ENCODE assay signal across 1 cellular context in the genomic region with DNA sequence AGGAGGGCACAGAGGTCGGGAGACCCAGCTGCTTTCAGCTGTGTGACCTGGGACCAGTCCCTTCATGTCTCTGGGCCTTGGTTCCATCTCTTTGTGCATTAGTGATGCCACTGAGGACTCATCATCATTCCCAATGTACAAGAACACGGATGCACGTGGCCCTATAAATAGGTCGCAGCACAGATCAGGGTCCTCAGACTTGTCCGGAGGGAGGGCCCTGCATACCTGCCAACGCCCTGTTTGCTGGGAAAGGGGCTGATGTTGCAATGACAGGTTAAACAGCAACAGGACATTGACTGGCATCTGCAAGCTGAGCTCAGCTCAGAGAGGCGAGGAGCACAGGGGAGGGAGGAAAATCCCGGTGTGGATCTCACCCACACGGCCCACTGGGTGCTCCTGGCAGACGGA.
TF ChIP-seq lines count a peak whose summit lies in the region.

No MANE protein-coding gene starts in this region.

TF ChIP-seq in HepG2, 621 proteins besides CTCF, POLR2A, EP300 and RAD21 (continued from another document and continues in another):
- TF ChIP-seq ZBTB7B (CRISPR knock-in tag; IDR thresholded peaks at IDR 0.05) (peak; percentile 97), ZNF83 (CRISPR knock-in tag; IDR thresholded peaks at IDR 0.05; ENCODE audit: borderline replicate concordance) (0 out of 2 replicates have a peak, but pooled peaks have one; percentile 67), REPIN1 (CRISPR knock-in tag; IDR thresholded peaks at IDR 0.05; ENCODE audit: borderline replicate concordance, low read depth) (peak; percentile 96), ZNF331 (CRISPR knock-in tag; IDR thresholded peaks at IDR 0.05) (peak; percentile 99), NFKB2 (CRISPR knock-in tag; IDR thresholded peaks at IDR 0.05; ENCODE audit: borderline replicate concordance) (peak; percentile 87; the same call in 1 of the 2 replicates), SALL2 (CRISPR knock-in tag; IDR thresholded peaks at IDR 0.05) (peak; percentile 88; the same call in 1 of the 2 replicates), ZNF557 (CRISPR knock-in tag; IDR thresholded peaks at IDR 0.05) (peak; percentile 92), TAF15 (IDR thresholded peaks at IDR 0.05; ENCODE audit: low read depth, low read length, poor library complexity, severe bottlenecking) (no peak), ZNF326 (CRISPR knock-in tag; IDR thresholded peaks at IDR 0.05; ENCODE audit: borderline replicate concordance) (no peak), HNF4G (IDR thresholded peaks at IDR 0.05; ENCODE audit: borderline replicate concordance, low read depth, low read length) (no peak; the same call in 1 of the 2 replicates), HNF4G (CRISPR knock-in tag; IDR thresholded peaks at IDR 0.05; ENCODE audit: borderline replicate concordance, low read depth) (peak; percentile 96), REL (CRISPR knock-in tag; conservative IDR thresholded peaks at IDR 0.05) (peak; percentile 65; the same call in 1 of the 2 replicates), RCOR2 (CRISPR knock-in tag; IDR thresholded peaks at IDR 0.05) (peak; percentile 99), HNRNPL (IDR thresholded peaks at IDR 0.05; ENCODE audit: low read depth, low read length) (peak; percentile 82), ZNF652 (CRISPR knock-in tag; IDR thresholded peaks at IDR 0.05; ENCODE audit: borderline replicate concordance, low read depth) (peak; percentile 70; the same call in 1 of the 2 replicates), ZFP36 (IDR thresholded peaks at IDR 0.05; ENCODE audit: borderline replicate concordance, low read depth, low read length, partially characterized antibody) (peak; percentile 73), ZNF780A (CRISPR knock-in tag; IDR thresholded peaks at IDR 0.05) (peak; percentile 96), ZSCAN12 (CRISPR knock-in tag; IDR thresholded peaks at IDR 0.05) (peak; percentile 72; the same call in 1 of the 2 replicates), ZNF550 (CRISPR knock-in tag; IDR thresholded peaks at IDR 0.05; ENCODE audit: borderline replicate concordance) (no peak), SP1 (IDR thresholded peaks at IDR 0.05) (no peak), SP1 (CRISPR knock-in tag; IDR thresholded peaks at IDR 0.05) (peak; percentile 83), HCFC1 (IDR thresholded peaks at IDR 0.05; ENCODE audit: low read depth, low read length) (no peak), FOXM1 (CRISPR knock-in tag; IDR thresholded peaks at IDR 0.05) (no peak), PHB2 (IDR thresholded peaks at IDR 0.05; ENCODE audit: partially characterized antibody) (no peak), HMG20B (CRISPR knock-in tag; conservative IDR thresholded peaks at IDR 0.05) (peak; percentile 96)
- TF ChIP-seq, protein P1, sequence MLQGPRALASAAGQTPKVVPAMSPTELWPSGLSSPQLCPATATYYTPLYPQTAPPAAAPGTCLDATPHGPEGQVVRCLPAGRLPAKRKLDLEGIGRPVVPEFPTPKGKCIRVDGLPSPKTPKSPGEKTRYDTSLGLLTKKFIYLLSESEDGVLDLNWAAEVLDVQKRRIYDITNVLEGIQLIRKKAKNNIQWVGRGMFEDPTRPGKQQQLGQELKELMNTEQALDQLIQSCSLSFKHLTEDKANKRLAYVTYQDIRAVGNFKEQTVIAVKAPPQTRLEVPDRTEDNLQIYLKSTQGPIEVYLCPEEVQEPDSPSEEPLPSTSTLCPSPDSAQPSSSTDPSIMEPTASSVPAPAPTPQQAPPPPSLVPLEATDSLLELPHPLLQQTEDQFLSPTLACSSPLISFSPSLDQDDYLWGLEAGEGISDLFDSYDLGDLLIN (CRISPR knock-in tag; IDR thresholded peaks at IDR 0.05; ENCODE audit: borderline replicate concordance), result no peak
- TF ChIP-seq, protein P2, sequence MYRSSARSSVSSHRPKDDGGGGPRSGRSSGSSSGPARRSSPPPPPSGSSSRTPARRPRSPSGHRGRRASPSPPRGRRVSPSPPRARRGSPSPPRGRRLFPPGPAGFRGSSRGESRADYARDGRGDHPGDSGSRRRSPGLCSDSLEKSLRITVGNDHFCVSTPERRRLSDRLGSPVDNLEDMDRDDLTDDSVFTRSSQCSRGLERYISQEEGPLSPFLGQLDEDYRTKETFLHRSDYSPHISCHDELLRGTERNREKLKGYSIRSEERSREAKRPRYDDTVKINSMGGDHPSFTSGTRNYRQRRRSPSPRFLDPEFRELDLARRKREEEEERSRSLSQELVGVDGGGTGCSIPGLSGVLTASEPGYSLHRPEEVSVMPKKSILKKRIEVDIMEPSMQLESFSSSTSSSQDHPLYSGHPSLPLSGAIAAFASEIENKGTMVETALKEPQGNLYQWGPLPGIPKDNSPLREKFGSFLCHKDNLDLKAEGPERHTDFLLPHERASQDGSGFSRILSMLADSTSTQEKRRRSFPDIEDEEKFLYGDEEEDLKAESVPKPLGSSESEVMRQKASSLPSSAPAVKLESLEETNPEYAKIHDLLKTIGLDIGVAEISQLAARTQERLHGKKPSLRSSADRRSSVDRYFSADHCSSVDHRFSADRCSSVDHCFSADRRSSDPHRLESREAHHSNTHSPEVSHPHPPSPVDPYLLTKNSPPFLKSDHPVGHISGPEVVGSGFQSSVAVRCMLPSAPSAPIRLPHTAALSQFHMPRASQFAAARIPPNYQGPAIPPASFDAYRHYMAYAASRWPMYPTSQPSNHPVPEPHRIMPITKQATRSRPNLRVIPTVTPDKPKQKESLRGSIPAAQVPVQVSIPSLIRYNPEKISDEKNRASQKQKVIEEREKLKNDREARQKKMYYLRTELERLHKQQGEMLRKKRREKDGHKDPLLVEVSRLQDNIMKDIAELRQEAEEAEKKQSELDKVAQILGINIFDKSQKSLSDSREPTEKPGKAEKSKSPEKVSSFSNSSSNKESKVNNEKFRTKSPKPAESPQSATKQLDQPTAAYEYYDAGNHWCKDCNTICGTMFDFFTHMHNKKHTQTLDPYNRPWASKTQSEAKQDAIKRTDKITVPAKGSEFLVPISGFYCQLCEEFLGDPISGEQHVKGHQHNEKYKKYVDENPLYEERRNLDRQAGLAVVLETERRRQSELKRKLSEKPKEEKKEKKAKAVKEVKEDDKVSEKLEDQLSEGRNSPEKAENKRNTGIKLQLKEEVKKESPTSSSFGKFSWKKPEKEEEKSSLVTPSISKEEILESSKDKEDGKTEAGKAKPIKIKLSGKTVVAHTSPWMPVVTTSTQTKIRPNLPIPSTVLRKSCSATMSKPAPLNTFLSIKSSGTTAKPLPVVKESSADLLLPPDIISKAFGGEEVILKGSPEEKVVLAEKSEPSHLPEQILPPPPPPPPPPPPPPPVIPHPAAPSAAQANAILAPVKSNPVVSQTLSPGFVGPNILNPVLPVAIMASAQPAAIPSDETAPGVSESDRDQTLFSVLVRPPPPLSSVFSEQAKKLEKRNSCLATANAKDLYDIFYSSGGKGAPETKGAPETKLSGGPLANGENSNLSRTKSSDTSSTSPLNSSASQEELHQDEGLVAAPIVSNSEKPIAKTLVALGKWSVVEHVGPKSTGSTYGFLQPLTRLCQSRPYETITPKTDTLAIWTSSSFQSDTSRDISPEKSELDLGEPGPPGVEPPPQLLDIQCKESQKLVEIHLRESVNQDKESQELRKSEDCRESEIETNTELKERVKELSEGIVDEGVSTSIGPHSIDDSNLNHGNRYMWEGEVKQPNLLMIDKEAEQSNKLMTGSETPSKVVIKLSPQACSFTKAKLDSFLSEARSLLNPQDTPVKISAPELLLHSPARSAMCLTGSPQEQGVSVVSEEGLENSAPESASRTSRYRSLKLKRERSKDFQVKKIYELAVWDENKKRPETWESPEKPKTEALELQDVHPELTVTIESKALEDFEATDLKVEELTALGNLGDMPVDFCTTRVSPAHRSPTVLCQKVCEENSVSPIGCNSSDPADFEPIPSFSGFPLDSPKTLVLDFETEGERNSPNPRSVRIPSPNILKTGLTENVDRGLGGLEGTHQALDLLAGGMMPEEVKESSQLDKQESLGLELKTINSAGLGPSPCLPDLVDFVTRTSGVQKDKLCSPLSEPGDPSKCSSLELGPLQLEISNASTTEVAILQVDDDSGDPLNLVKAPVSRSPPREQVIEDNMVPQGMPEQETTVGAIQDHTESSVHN (CRISPR knock-in tag; IDR thresholded peaks at IDR 0.05), result peak; percentile 98
- TF ChIP-seq, protein P3, sequence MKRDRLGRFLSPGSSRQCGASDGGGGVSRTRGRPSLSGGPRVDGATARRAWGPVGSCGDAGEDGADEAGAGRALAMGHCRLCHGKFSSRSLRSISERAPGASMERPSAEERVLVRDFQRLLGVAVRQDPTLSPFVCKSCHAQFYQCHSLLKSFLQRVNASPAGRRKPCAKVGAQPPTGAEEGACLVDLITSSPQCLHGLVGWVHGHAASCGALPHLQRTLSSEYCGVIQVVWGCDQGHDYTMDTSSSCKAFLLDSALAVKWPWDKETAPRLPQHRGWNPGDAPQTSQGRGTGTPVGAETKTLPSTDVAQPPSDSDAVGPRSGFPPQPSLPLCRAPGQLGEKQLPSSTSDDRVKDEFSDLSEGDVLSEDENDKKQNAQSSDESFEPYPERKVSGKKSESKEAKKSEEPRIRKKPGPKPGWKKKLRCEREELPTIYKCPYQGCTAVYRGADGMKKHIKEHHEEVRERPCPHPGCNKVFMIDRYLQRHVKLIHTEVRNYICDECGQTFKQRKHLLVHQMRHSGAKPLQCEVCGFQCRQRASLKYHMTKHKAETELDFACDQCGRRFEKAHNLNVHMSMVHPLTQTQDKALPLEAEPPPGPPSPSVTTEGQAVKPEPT (CRISPR knock-in tag; IDR thresholded peaks at IDR 0.05; ENCODE audit: low read depth), result peak; percentile 76; the same call in 1 of the 2 replicates
- TF ChIP-seq, protein P4, sequence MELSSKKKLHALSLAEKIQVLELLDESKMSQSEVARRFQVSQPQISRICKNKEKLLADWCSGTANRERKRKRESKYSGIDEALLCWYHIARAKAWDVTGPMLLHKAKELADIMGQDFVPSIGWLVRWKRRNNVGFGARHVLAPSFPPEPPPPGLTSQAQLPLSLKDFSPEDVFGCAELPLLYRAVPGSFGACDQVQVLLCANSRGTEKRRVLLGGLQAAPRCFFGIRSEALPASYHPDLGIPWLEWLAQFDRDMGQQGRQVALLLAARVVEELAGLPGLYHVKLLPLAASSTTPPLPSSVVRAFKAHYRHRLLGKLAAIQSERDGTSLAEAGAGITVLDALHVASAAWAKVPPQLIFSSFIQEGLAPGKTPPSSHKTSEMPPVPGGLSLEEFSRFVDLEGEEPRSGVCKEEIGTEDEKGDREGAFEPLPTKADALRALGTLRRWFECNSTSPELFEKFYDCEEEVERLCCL (CRISPR knock-in tag; IDR thresholded peaks at IDR 0.05; ENCODE audit: borderline replicate concordance), result no peak
- TF ChIP-seq, protein P5, sequence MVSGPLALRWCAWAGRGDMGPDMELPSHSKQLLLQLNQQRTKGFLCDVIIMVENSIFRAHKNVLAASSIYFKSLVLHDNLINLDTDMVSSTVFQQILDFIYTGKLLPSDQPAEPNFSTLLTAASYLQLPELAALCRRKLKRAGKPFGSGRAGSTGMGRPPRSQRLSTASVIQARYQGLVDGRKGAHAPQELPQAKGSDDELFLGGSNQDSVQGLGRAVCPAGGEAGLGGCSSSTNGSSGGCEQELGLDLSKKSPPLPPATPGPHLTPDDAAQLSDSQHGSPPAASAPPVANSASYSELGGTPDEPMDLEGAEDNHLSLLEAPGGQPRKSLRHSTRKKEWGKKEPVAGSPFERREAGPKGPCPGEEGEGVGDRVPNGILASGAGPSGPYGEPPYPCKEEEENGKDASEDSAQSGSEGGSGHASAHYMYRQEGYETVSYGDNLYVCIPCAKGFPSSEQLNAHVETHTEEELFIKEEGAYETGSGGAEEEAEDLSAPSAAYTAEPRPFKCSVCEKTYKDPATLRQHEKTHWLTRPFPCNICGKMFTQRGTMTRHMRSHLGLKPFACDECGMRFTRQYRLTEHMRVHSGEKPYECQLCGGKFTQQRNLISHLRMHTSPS (CRISPR knock-in tag; IDR thresholded peaks at IDR 0.05; ENCODE audit: low read depth), result peak; percentile 95
- TF ChIP-seq, protein P6, sequence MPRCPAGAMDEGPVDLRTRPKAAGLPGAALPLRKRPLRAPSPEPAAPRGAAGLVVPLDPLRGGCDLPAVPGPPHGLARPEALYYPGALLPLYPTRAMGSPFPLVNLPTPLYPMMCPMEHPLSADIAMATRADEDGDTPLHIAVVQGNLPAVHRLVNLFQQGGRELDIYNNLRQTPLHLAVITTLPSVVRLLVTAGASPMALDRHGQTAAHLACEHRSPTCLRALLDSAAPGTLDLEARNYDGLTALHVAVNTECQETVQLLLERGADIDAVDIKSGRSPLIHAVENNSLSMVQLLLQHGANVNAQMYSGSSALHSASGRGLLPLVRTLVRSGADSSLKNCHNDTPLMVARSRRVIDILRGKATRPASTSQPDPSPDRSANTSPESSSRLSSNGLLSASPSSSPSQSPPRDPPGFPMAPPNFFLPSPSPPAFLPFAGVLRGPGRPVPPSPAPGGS (CRISPR knock-in tag; IDR thresholded peaks at IDR 0.05), result 0 out of 2 replicates have a peak, but pooled peaks have one; percentile 47
- TF ChIP-seq, protein P7, sequence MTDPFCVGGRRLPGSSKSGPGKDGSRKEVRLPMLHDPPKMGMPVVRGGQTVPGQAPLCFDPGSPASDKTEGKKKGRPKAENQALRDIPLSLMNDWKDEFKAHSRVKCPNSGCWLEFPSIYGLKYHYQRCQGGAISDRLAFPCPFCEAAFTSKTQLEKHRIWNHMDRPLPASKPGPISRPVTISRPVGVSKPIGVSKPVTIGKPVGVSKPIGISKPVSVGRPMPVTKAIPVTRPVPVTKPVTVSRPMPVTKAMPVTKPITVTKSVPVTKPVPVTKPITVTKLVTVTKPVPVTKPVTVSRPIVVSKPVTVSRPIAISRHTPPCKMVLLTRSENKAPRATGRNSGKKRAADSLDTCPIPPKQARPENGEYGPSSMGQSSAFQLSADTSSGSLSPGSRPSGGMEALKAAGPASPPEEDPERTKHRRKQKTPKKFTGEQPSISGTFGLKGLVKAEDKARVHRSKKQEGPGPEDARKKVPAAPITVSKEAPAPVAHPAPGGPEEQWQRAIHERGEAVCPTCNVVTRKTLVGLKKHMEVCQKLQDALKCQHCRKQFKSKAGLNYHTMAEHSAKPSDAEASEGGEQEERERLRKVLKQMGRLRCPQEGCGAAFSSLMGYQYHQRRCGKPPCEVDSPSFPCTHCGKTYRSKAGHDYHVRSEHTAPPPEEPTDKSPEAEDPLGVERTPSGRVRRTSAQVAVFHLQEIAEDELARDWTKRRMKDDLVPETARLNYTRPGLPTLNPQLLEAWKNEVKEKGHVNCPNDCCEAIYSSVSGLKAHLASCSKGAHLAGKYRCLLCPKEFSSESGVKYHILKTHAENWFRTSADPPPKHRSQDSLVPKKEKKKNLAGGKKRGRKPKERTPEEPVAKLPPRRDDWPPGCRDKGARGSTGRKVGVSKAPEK (CRISPR knock-in tag; IDR thresholded peaks at IDR 0.05; ENCODE audit: borderline replicate concordance), result no peak
- TF ChIP-seq, protein P8, sequence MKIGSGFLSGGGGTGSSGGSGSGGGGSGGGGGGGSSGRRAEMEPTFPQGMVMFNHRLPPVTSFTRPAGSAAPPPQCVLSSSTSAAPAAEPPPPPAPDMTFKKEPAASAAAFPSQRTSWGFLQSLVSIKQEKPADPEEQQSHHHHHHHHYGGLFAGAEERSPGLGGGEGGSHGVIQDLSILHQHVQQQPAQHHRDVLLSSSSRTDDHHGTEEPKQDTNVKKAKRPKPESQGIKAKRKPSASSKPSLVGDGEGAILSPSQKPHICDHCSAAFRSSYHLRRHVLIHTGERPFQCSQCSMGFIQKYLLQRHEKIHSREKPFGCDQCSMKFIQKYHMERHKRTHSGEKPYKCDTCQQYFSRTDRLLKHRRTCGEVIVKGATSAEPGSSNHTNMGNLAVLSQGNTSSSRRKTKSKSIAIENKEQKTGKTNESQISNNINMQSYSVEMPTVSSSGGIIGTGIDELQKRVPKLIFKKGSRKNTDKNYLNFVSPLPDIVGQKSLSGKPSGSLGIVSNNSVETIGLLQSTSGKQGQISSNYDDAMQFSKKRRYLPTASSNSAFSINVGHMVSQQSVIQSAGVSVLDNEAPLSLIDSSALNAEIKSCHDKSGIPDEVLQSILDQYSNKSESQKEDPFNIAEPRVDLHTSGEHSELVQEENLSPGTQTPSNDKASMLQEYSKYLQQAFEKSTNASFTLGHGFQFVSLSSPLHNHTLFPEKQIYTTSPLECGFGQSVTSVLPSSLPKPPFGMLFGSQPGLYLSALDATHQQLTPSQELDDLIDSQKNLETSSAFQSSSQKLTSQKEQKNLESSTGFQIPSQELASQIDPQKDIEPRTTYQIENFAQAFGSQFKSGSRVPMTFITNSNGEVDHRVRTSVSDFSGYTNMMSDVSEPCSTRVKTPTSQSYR (CRISPR knock-in tag; IDR thresholded peaks at IDR 0.05; ENCODE audit: borderline replicate concordance), result peak; percentile 58; the same call in 1 of the 2 replicates
